ENCODE assay signal across 1 cellular context in genomic region chr5:173627860-173628392, GRCh38.
A peak's percentile ranks its signal among the peaks of the same experiment; 100 is the strongest.
TF ChIP-seq lines count a peak whose summit lies in the region.

No MANE protein-coding gene starts in this region.

TF ChIP-seq in K562, 482 proteins besides CTCF, POLR2A, EP300 and RAD21:
- TF ChIP-seq SUPT5H (IDR thresholded peaks at IDR 0.05) (no peak), MAFG (tag; conservative IDR thresholded peaks at IDR 0.05) (peak; percentile 88), C11orf30 (IDR thresholded peaks at IDR 0.05; ENCODE audit: low read depth) (peak; percentile 93), ARID1B (IDR thresholded peaks at IDR 0.05) (no peak), MAFF (IDR thresholded peaks at IDR 0.05; ENCODE audit: low read length) (peak; percentile 93), NR3C1 (CRISPR knock-in tag; IDR thresholded peaks at IDR 0.05) (no peak), MAFK (IDR thresholded peaks at IDR 0.05; ENCODE audit: low read length) (peak; percentile 94), GABPB1 (CRISPR knock-in tag; IDR thresholded peaks at IDR 0.05) (no peak), ZNF316 (IDR thresholded peaks at IDR 0.05) (peak; percentile 95), ATF7 (IDR thresholded peaks at IDR 0.05) (no peak), CEBPZ (IDR thresholded peaks at IDR 0.05; ENCODE audit: borderline replicate concordance, low read depth, low read length) (no peak)
